Comparison of ENCODE assay signal across 18 cellular contexts in genomic region chr3:127446756-127447155, GRCh38.
A peak's percentile ranks its signal among the peaks of the same experiment; 100 is the strongest.
DNase-seq lines count a peak whose midpoint lies in the region; ATAC-seq and TF ChIP-seq lines count a peak whose summit lies in the region.
"Had no signal": no experiment of that assay in that cellular context is flagged by ENCODE, and none has a peak within 500 bp of the region (broad histone marks: within the 10 kb centered on the region; RNA-seq: fewer than 3 reads in every experiment).

No MANE protein-coding gene starts in this region.

- H4K91ac ChIP-seq in H9 (ENCODE audit: insufficient read length, low read depth, low read length) = no peak overlapping the region

- H3K56ac ChIP-seq in H9 (ENCODE audit: insufficient read length, low read depth, low read length) = no peak overlapping the region

- no peak overlapping the region for H3K9ac ChIP-seq in H9 (ENCODE audit: extremely low read depth, insufficient read length, low read length)

- no peak overlapping the region for H4K5ac ChIP-seq in H9 (ENCODE audit: insufficient read length, low read depth, low read length)

- no peak for TF ChIP-seq CTCF in H9 (conservative IDR thresholded peaks at IDR 0.05)
- no peak for TF ChIP-seq CTCF in GM13976 (IDR thresholded peaks at IDR 0.05; ENCODE audit: borderline replicate concordance, control extremely low read depth, extremely low read depth, insufficient read depth, missing control alignments)

- no peak overlapping the region for H3K27ac ChIP-seq in H9 (ENCODE audit: insufficient read length, low read depth, low read length)

- no peak overlapping the region for H2AK5ac ChIP-seq in H9 (ENCODE audit: insufficient read length, low read length)

- no peak overlapping the region for H2AFZ ChIP-seq in H9 (ENCODE audit: low read length)

- no peaks in the 10 kb centered on the region for H3K79me2 ChIP-seq in H9 (ENCODE audit: insufficient read depth, low read length)

- no peaks in the 10 kb centered on the region for H3K36me3 Mint-ChIP-seq in activated T-cell treated with anti-CD3 and anti-CD28 coated beads, Interleukin-2, amount 50 U/mL, for 24 hours (ENCODE audit: low read depth)
- no peaks in the 10 kb centered on the region for H3K36me3 Mint-ChIP-seq in activated T-cell treated with anti-CD3 and anti-CD28 coated beads, Interleukin-2, amount 50 U/mL, for 72 hours (ENCODE audit: insufficient read depth in 2 of 2)
- no peaks in the 10 kb centered on the region for H3K36me3 Mint-ChIP-seq in H9 (ENCODE audit: insufficient read depth in 1 of 3, low read depth in 3 of 3)
- no peaks in the 10 kb centered on the region for H3K36me3 Mint-ChIP-seq in activated CD4-positive, alpha-beta T cell treated with anti-CD3 and anti-CD28 coated beads, Interleukin-2, amount 10 ng/mL, durations not matched to agents 24 days and 14 days (ENCODE audit: low read depth)
- H3K36me3 Mint-ChIP-seq: CD4-positive, CD25-positive, alpha-beta regulatory T cell had no signal

- no peak overlapping the region for H3K23ac ChIP-seq in H9 (ENCODE audit: insufficient read length, low read depth, low read length)

- H3K23me2 ChIP-seq in H9 (ENCODE audit: insufficient read length, low read depth, low read length, poor library complexity, severe bottlenecking) = no peaks in the 10 kb centered on the region

- H2BK15ac ChIP-seq in H9 (ENCODE audit: low read depth, low read length) = no peak overlapping the region

- no peaks in the 10 kb centered on the region for H4K20me1 ChIP-seq in H9 (ENCODE audit: control insufficient read depth, insufficient read depth, insufficient read length)

- H2BK12ac ChIP-seq in H9 (ENCODE audit: insufficient read length, low read depth, low read length) = no peak overlapping the region

- intact Hi-C loops in sciatic nerve (cut with DNase I) = no loop called here
- intact Hi-C loops in activated CD4-positive, alpha-beta T cell treated with anti-CD3 and anti-CD28 coated beads, Interleukin-2, amount 10 ng/mL, durations not matched to agents 24 days and 14 days (cut with micrococcal nuclease) = no loop called here

- H3K14ac ChIP-seq in H9 (ENCODE audit: insufficient read depth, low read length) = no peak overlapping the region

- no peak overlapping the region for H3K4ac ChIP-seq in H9 (ENCODE audit: low read depth, low read length)

- no peak overlapping the region for H4K8ac ChIP-seq in H9 (replicated peaks; ENCODE audit: insufficient read length, low read depth, low read length)

- H3K27me3 ChIP-seq in H9 (ENCODE audit: insufficient read depth, low read length) = no peaks in the 10 kb centered on the region

- no peak overlapping the region for H2BK120ac ChIP-seq in H9 (ENCODE audit: low read depth, low read length, poor library complexity, severe bottlenecking)

- no peak overlapping the region for H2BK20ac ChIP-seq in H9 (ENCODE audit: low read depth, low read length, poor library complexity, severe bottlenecking)

- H2BK5ac ChIP-seq in H9 (ENCODE audit: insufficient read length, low read length) = no peak overlapping the region

- no peaks in the 10 kb centered on the region for H3K4me1 ChIP-seq in H9 (ENCODE audit: insufficient read depth, low read length)

- H3K27ac Mint-ChIP-seq in activated T-cell treated with anti-CD3 and anti-CD28 coated beads, Interleukin-2, amount 50 U/mL, for 24 hours = no peak overlapping the region
- H3K27ac Mint-ChIP-seq in activated T-cell treated with anti-CD3 and anti-CD28 coated beads, Interleukin-2, amount 50 U/mL, for 72 hours = no peak overlapping the region
- H3K27ac Mint-ChIP-seq in H9 = no peak overlapping the region
- no peak overlapping the region for H3K27ac Mint-ChIP-seq in activated CD4-positive, alpha-beta T cell treated with anti-CD3 and anti-CD28 coated beads, Interleukin-2, amount 10 ng/mL, durations not matched to agents 24 days and 14 days
- H3K27ac Mint-ChIP-seq: B cell; CD4-positive, CD25-positive, alpha-beta regulatory T cell had no signal

- in situ Hi-C loops in GM13976 (cut with MboI; ENCODE audit: low sequenced_read_pairs, unreplicated experiment) = loop anchor here (25.0 kb wide), 1 partner anchor 759 kb away; no protein-coding TSS in a partner anchor

- ATAC-seq in activated T-cell treated with anti-CD3 and anti-CD28 coated beads, Interleukin-2, amount 50 U/mL, for 72 hours (replicated peaks in 1 of 2) = no peak
- no peak for ATAC-seq in sciatic nerve

- DNase-seq in activated T-cell treated with anti-CD3 and anti-CD28 coated beads, Interleukin-2, amount 50 U/mL, for 24 hours = peak; percentile 14
- DNase-seq in activated T-cell treated with anti-CD3 and anti-CD28 coated beads, Interleukin-2, amount 50 U/mL, for 72 hours = no peak
- peak; percentile 8 for DNase-seq in H9
- peak; percentile 45 for DNase-seq in mesenteric fat pad (ENCODE audit: low spot score)
- DNase-seq in sciatic nerve (ENCODE audit: low spot score) = peak; percentile 22
- no peak for DNase-seq in NCI-H2227 (lab: John Stamatoyannopoulos, UW; ENCODE audit: unreplicated experiment)
- no peak for DNase-seq in activated CD4-positive, alpha-beta T cell treated with anti-CD3 and anti-CD28 coated beads, Interleukin-2, amount 10 ng/mL, durations not matched to agents 24 days and 14 days
- DNase-seq in GM13976 (ENCODE audit: low spot score) = no peak
- DNase-seq: 8988T; CD4-positive, CD25-positive, alpha-beta regulatory T cell; COR-L47; MM.1S; NCI-H1092; NCI-H1436 treated with DMSO at 0.1 percent for 48 hours; NCI-H2029 treated with DMSO at 0.1 percent for 48 hours; NCI-H2171; SHP77 had no signal

- no peak overlapping the region for H3T11ph ChIP-seq in H9 (ENCODE audit: low read length)

- no peak overlapping the region for H3K4me2 ChIP-seq in H9 (ENCODE audit: insufficient read depth, insufficient read length, low read length)

- H3K9me3 ChIP-seq in H9 (ENCODE audit: control insufficient read depth, low read depth, low read length) = no peaks in the 10 kb centered on the region

- no peak overlapping the region for H3K18ac ChIP-seq in H9 (ENCODE audit: insufficient read length, low read depth, low read length)

- no CpG with 5 or more reads among the region's 4 CpGs for WGBS in H9 (ENCODE audit: extremely low coverage, insufficient read length, low lambda C conversion rate)

- H3K9me3 Mint-ChIP-seq in activated T-cell treated with anti-CD3 and anti-CD28 coated beads, Interleukin-2, amount 50 U/mL, for 24 hours = no peaks in the 10 kb centered on the region
- no peaks in the 10 kb centered on the region for H3K9me3 Mint-ChIP-seq in activated T-cell treated with anti-CD3 and anti-CD28 coated beads, Interleukin-2, amount 50 U/mL, for 72 hours
- no peaks in the 10 kb centered on the region for H3K9me3 Mint-ChIP-seq in H9
- no peaks in the 10 kb centered on the region for H3K9me3 Mint-ChIP-seq in activated CD4-positive, alpha-beta T cell treated with anti-CD3 and anti-CD28 coated beads, Interleukin-2, amount 10 ng/mL, durations not matched to agents 24 days and 14 days

- no peaks in the 10 kb centered on the region for H3K79me1 ChIP-seq in H9 (ENCODE audit: insufficient read depth, low read depth, low read length, poor library complexity, severe bottlenecking)

- H3K27me3 Mint-ChIP-seq in activated T-cell treated with anti-CD3 and anti-CD28 coated beads, Interleukin-2, amount 50 U/mL, for 24 hours = peaks cover 8% of the 10 kb centered on the region
- peaks cover 13% of the 10 kb centered on the region for H3K27me3 Mint-ChIP-seq in activated T-cell treated with anti-CD3 and anti-CD28 coated beads, Interleukin-2, amount 50 U/mL, for 72 hours (ENCODE audit: low read depth)
- H3K27me3 Mint-ChIP-seq in H9 (ENCODE audit: low read depth) = peaks cover 6% of the 10 kb centered on the region
- peaks cover 1% of the 10 kb centered on the region for H3K27me3 Mint-ChIP-seq in activated CD4-positive, alpha-beta T cell treated with anti-CD3 and anti-CD28 coated beads, Interleukin-2, amount 10 ng/mL, durations not matched to agents 24 days and 14 days
- H3K27me3 Mint-ChIP-seq: CD4-positive, CD25-positive, alpha-beta regulatory T cell had no signal

- no peaks in the 10 kb centered on the region for H3K4me1 Mint-ChIP-seq in activated T-cell treated with anti-CD3 and anti-CD28 coated beads, Interleukin-2, amount 50 U/mL, for 24 hours (ENCODE audit: low read depth)
- H3K4me1 Mint-ChIP-seq in activated T-cell treated with anti-CD3 and anti-CD28 coated beads, Interleukin-2, amount 50 U/mL, for 72 hours (ENCODE audit: low read depth) = no peaks in the 10 kb centered on the region
- peaks cover 1% of the 10 kb centered on the region in 2 experiments; a peak in 2 of 4 replicates for H3K4me1 Mint-ChIP-seq in H9
- no peaks in the 10 kb centered on the region for H3K4me1 Mint-ChIP-seq in activated CD4-positive, alpha-beta T cell treated with anti-CD3 and anti-CD28 coated beads, Interleukin-2, amount 10 ng/mL, durations not matched to agents 24 days and 14 days
- H3K4me1 Mint-ChIP-seq: B cell; CD4-positive, CD25-positive, alpha-beta regulatory T cell had no signal

- no peak overlapping the region for H3K4me3 Mint-ChIP-seq in activated T-cell treated with anti-CD3 and anti-CD28 coated beads, Interleukin-2, amount 50 U/mL, for 24 hours
- no peak overlapping the region for H3K4me3 Mint-ChIP-seq in activated T-cell treated with anti-CD3 and anti-CD28 coated beads, Interleukin-2, amount 50 U/mL, for 72 hours
- H3K4me3 Mint-ChIP-seq in H9 = no peak overlapping the region
- H3K4me3 Mint-ChIP-seq in activated CD4-positive, alpha-beta T cell treated with anti-CD3 and anti-CD28 coated beads, Interleukin-2, amount 10 ng/mL, durations not matched to agents 24 days and 14 days = no peak overlapping the region
- H3K4me3 Mint-ChIP-seq: B cell; CD4-positive, CD25-positive, alpha-beta regulatory T cell had no signal

Comparison
In these comparisons a context has a peak if more than half of its experiments do, and no peak if none do; other contexts are left out.
1. DNase-seq: peak in activated T-cell treated with anti-CD3 and anti-CD28 coated beads, Interleukin-2, amount 50 U/mL, for 24 hours (single experiment), H9 (single experiment), mesenteric fat pad (single experiment) and sciatic nerve (single experiment); none in activated T-cell treated with anti-CD3 and anti-CD28 coated beads, Interleukin-2, amount 50 U/mL, for 72 hours (0 of 2), NCI-H2227 (single experiment), activated CD4-positive, alpha-beta T cell treated with anti-CD3 and anti-CD28 coated beads, Interleukin-2, amount 10 ng/mL, durations not matched to agents 24 days and 14 days (single experiment) and GM13976 (single experiment).